11 cellular contexts compared by ENCODE assay signal in the genomic region with DNA sequence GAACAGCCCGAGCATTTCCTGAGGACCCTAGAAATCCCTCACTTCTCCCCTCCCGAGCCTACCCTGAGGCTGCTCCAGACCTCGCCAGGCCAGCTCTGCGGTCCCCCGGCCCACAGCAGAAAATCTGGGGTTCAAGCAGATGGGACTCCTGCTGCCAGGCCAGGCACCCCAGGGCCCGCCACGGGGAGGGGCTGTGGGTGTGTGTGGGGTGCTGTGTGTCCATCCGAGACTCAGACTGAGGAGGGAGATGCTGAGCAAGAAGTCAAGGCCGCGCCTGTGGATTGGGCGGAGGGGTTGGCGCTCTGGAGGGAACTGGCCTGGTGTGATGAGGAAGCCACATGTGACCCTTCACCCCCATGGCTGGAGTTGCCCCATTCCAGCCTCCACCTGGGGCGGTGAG.
"Had no signal": no experiment of that assay in that cellular context is flagged by ENCODE, and none has a peak within 500 bp of the region (broad histone marks: within the 10 kb centered on the region; RNA-seq: fewer than 3 reads in every experiment).

No MANE protein-coding gene starts in this region.

- H2AFZ ChIP-seq: GM23248, GM23338 had no signal

- H3K9me3 ChIP-seq: HAP-1 had no signal

- H3K9ac ChIP-seq: GM23248 had no signal

- H3K27ac Mint-ChIP-seq: GM23338, H9, HFFc6 had no signal

- DNase-seq: GM23248, GOT3, H7, H9, HCEC 1CT, HFFc6 had no signal

- H3K4me3 Mint-ChIP-seq: GM23338, H9, HFFc6 had no signal

- H3K4me3 ChIP-seq: GM23248, GM23338, HAP-1 had no signal

- H3K4me1 Mint-ChIP-seq: GM23338, H9 had no signal

- FAIRE-seq: H1, H54 had no signal

- H3K27ac ChIP-seq: GM23248 had no signal

- H3K9me3 Mint-ChIP-seq: HFFc6 had no signal

- H3K4me1 ChIP-seq: HAP-1 had no signal

- H3K4me2 ChIP-seq: GM23338 had no signal

- H3K36me3 ChIP-seq: HAP-1 had no signal

- ATAC-seq: GM23338, HCT116 had no signal
